19 cellular contexts compared by ENCODE assay signal in the genomic region with DNA sequence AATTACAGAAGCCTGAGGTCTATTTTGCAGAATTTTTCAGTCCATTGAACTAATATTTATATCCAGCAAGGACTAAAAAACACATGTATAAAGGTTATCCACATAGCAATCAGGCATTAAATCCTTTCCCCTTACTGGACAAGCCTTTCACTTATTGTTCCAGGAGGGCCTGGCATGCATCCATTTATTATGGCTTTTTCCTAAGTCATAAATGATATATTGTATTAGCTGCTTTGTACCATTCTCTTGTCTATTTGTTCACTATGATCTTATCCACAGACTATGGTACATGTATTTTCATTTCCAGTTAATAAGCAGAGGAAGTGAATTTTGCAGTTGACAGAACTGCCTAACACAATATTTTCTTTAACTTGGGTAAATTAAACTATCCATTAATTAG.
DNase-seq lines count a peak whose midpoint lies in the region; ATAC-seq, FAIRE-seq and TF ChIP-seq lines count a peak whose summit lies in the region.
"Had no signal": no experiment of that assay in that cellular context is flagged by ENCODE, and none has a peak within 500 bp of the region (broad histone marks: within the 10 kb centered on the region; RNA-seq: fewer than 3 reads in every experiment).

No MANE protein-coding gene starts in this region.

- peaks cover 68% of the 10 kb centered on the region for H3K4me1 Mint-ChIP-seq in glutamatergic neuron (ENCODE audit: low read depth, unreplicated experiment)
- H3K4me1 Mint-ChIP-seq: CD14-positive monocyte; CD4-positive, alpha-beta memory T cell had no signal

- peak overlapping the region; percentile 35 for H3K4me3 Mint-ChIP-seq in glutamatergic neuron (ENCODE audit: unreplicated experiment)
- H3K4me3 Mint-ChIP-seq: CD14-positive monocyte; CD4-positive, alpha-beta memory T cell had no signal

- H3K27ac Mint-ChIP-seq in glutamatergic neuron (ENCODE audit: unreplicated experiment): peak overlapping the region; percentile 92
- H3K27ac Mint-ChIP-seq: CD14-positive monocyte; CD4-positive, alpha-beta memory T cell had no signal

- no peaks in the 10 kb centered on the region for H3K9me3 ChIP-seq in gastrocnemius medialis
- H3K9me3 ChIP-seq: A549, BLaER1, HAP-1 had no signal

- peaks cover 17% of the 10 kb centered on the region for H3K9me3 Mint-ChIP-seq in glutamatergic neuron (ENCODE audit: unreplicated experiment)

- H3K27me3 Mint-ChIP-seq in glutamatergic neuron (ENCODE audit: unreplicated experiment): peaks cover 13% of the 10 kb centered on the region

- DNase-seq in NCI-H1417 (lab: John Stamatoyannopoulos, UW) (peak in 2 of 3 experiments; percentile 4 to 15), NCI-H1417 treated with DMSO at 0.1 percent for 48 hours (lab: John Stamatoyannopoulos, UW) (no peak), glutamatergic neuron (no peak), gastrocnemius medialis (no peak), urothelium cell line (ENCODE audit: low spot score) (no peak)
- DNase-seq: AML-193; CD4-positive, alpha-beta memory T cell; DND-41; EL; GM23248 had no signal

- in situ Hi-C loops in gastrocnemius medialis (cut with MboI; ENCODE audit: low sequenced_read_pairs in 4 of 4): loop anchor here in 2 of 4 donors (25.0 kb wide), 1 partner anchor 307 kb away; the partner anchor contains the start of genes LARP7 (in 2 of the 2) and ZGRF1 (in 2 of the 2)

- no peak overlapping the region for H3K27ac ChIP-seq in gastrocnemius medialis
- H3K27ac ChIP-seq: 22Rv1, A549, BLaER1, GM23248 had no signal

- TF ChIP-seq POLR2A in gastrocnemius medialis (IDR thresholded peaks at IDR 0.05): no peak

- ATAC-seq in SK-N-SH treated with all-trans-retinoic acid at 6 μM for 48 hours: no peak; the same call in 2 of the 3 replicates
- ATAC-seq in gastrocnemius medialis: no peak
- no peak for ATAC-seq in HG03045 (IDR thresholded peaks at IDR 0.05; ENCODE audit: unreplicated experiment)
- ATAC-seq: A549 had no signal

- no peak overlapping the region for H3K4me3 ChIP-seq in gastrocnemius medialis
- H3K4me3 ChIP-seq: A549, BLaER1, GM23248, HAP-1 had no signal

- no peaks in the 10 kb centered on the region for H3K4me1 ChIP-seq in gastrocnemius medialis
- H3K4me1 ChIP-seq: A549 had no signal

- TF ChIP-seq CTCF in glutamatergic neuron (IDR thresholded peaks at IDR 0.05; ENCODE audit: partially characterized antibody, unreplicated experiment) (no peak), gastrocnemius medialis (IDR thresholded peaks at IDR 0.05 in 4 of 5, conservative IDR thresholded peaks at IDR 0.05 in 1 of 5) (no peak)

- no peaks in the 10 kb centered on the region for H3K27me3 ChIP-seq in gastrocnemius medialis
- H3K27me3 ChIP-seq: BLaER1 had no signal

- H3K36me3 ChIP-seq in gastrocnemius medialis: no peaks in the 10 kb centered on the region
- H3K36me3 ChIP-seq: BLaER1, HAP-1 had no signal

- intact Hi-C loops in gastrocnemius medialis (cut with DNase I; ENCODE audit: low total_unique reads): no loop called here

- H3K36me3 Mint-ChIP-seq in glutamatergic neuron (ENCODE audit: unreplicated experiment): peaks cover 5% of the 10 kb centered on the region
- H3K36me3 Mint-ChIP-seq: CD14-positive monocyte; CD4-positive, alpha-beta memory T cell had no signal

- no peak for FAIRE-seq in urothelium cell line (lab: Jason Lieb, UNC)
- FAIRE-seq: A549, GM12891, GM19239 had no signal

TF ChIP-seq in SK-N-SH treated with all-trans-retinoic acid at 6 μM for 48 hours, 23 proteins besides CTCF, POLR2A, EP300 and RAD21:
- no peak for TF ChIP-seq PPARA (CRISPR knock-in tag; IDR thresholded peaks at IDR 0.05; ENCODE audit: borderline replicate concordance)
- peak; percentile 73; the same call in 1 of the 2 replicates for TF ChIP-seq ZNF8 (CRISPR knock-in tag; IDR thresholded peaks at IDR 0.05)
- no peak for TF ChIP-seq ARNTL (CRISPR knock-in tag; IDR thresholded peaks at IDR 0.05; ENCODE audit: borderline replicate concordance, low read depth)
- TF ChIP-seq TCF4 (CRISPR knock-in tag; IDR thresholded peaks at IDR 0.05; ENCODE audit: borderline replicate concordance): 0 out of 2 replicates have a peak, but pooled peaks have one; percentile 10
- TF ChIP-seq ZFP30 (CRISPR knock-in tag; IDR thresholded peaks at IDR 0.05): no peak
- peak; percentile 71 for TF ChIP-seq ISL1 (CRISPR knock-in tag; IDR thresholded peaks at IDR 0.05)
- no peak for TF ChIP-seq ESRRG (CRISPR knock-in tag; IDR thresholded peaks at IDR 0.05)
- TF ChIP-seq ZNF70 (CRISPR knock-in tag; IDR thresholded peaks at IDR 0.05): peak; percentile 22; the same call in 1 of the 2 replicates
- no peak for TF ChIP-seq GLIS3 (CRISPR knock-in tag; IDR thresholded peaks at IDR 0.05)

Comparison
In these comparisons a context has a peak if more than half of its experiments do, and no peak if none do; other contexts are left out.
1. DNase-seq: peak in NCI-H1417 (2 of 3); none in NCI-H1417 treated with DMSO at 0.1 percent for 48 hours (single experiment), glutamatergic neuron (single experiment), gastrocnemius medialis (0 of 2) and urothelium cell line (single experiment).